13 cellular contexts compared by ENCODE assay signal in genomic region chr6:34036357-34037069, GRCh38.
"Had no signal": no experiment of that assay in that cellular context is flagged by ENCODE, and none has a peak within 500 bp of the region (broad histone marks: within the 10 kb centered on the region; RNA-seq: fewer than 3 reads in every experiment).

No MANE protein-coding gene starts in this region.

- H3K4me1 Mint-ChIP-seq: activated naive CD4-positive, alpha-beta T cell treated with anti-CD3 and anti-CD28 coated beads, Interleukin-2, amount 50 U/mL, for 24 hours; neural crest cell had no signal

- ATAC-seq: body of pancreas had no signal

- H3K4me1 ChIP-seq: body of pancreas, parathyroid adenoma, tibial artery had no signal

- H3K4me3 Mint-ChIP-seq: activated naive CD4-positive, alpha-beta T cell treated with anti-CD3 and anti-CD28 coated beads, Interleukin-2, amount 50 U/mL, for 24 hours; dendritic cell treated with granulocyte-macrophage colony-stimulating factor and Interleukin-4, amounts not matched to agents 40 ng/mL and 50 ng/mL, for 4 days; neural crest cell had no signal

- DNase-seq: activated CD4-positive, alpha-beta T cell treated with anti-CD3 and anti-CD28 coated beads for 48 hours; activated T-cell treated with anti-CD3 and anti-CD28 coated beads for 4 hours; amniotic stem cell; body of pancreas; central memory CD4-positive, alpha-beta T cell; hippocampal formation; stimulated activated CD4-positive, alpha-beta T cell treated with anti-CD3 and anti-CD28 coated beads, Interleukin-15, amount 100 ng/mL, for 24 hours; stimulated activated CD4-positive, alpha-beta T cell treated with anti-CD3 and anti-CD28 coated beads, Interleukin-4, amount 100 ng/mL, for 4 hours; tibial artery had no signal

- H3K27me3 Mint-ChIP-seq: activated naive CD4-positive, alpha-beta T cell treated with anti-CD3 and anti-CD28 coated beads, Interleukin-2, amount 50 U/mL, for 24 hours had no signal

- H3K9me3 Mint-ChIP-seq: activated naive CD4-positive, alpha-beta T cell treated with anti-CD3 and anti-CD28 coated beads, Interleukin-2, amount 50 U/mL, for 24 hours; dendritic cell treated with granulocyte-macrophage colony-stimulating factor and Interleukin-4, amounts not matched to agents 40 ng/mL and 50 ng/mL, for 4 days; neural crest cell had no signal

- H3K36me3 Mint-ChIP-seq: activated naive CD4-positive, alpha-beta T cell treated with anti-CD3 and anti-CD28 coated beads, Interleukin-2, amount 50 U/mL, for 24 hours had no signal

- H3K27me3 ChIP-seq: body of pancreas had no signal

- H3K36me3 ChIP-seq: tibial artery had no signal

- H3K4me3 ChIP-seq: body of pancreas, tibial artery had no signal

- H3K27ac Mint-ChIP-seq: activated naive CD4-positive, alpha-beta T cell treated with anti-CD3 and anti-CD28 coated beads, Interleukin-2, amount 50 U/mL, for 24 hours; dendritic cell treated with granulocyte-macrophage colony-stimulating factor and Interleukin-4, amounts not matched to agents 40 ng/mL and 50 ng/mL, for 4 days had no signal

- H3K9me3 ChIP-seq: body of pancreas, tibial artery had no signal

- H3K27ac ChIP-seq: body of pancreas, parathyroid adenoma, tibial artery had no signal
